In genomic region chr20:38093641-38094077, GRCh38 we compare ENCODE assay signal across 1 cellular context.
TF ChIP-seq lines count a peak whose summit lies in the region.

No MANE protein-coding gene starts in this region.

TF ChIP-seq in HepG2, 621 proteins besides CTCF, POLR2A, EP300 and RAD21 (continued from another document):
- TF ChIP-seq THAP8 (CRISPR knock-in tag; IDR thresholded peaks at IDR 0.05; ENCODE audit: borderline replicate concordance) (no peak), ZSCAN5A (CRISPR knock-in tag; IDR thresholded peaks at IDR 0.05; ENCODE audit: borderline replicate concordance) (no peak), ZNF790 (CRISPR knock-in tag; IDR thresholded peaks at IDR 0.05; ENCODE audit: borderline replicate concordance) (0 out of 2 replicates have a peak, but pooled peaks have one; percentile 28), GTF3A (CRISPR knock-in tag; conservative IDR thresholded peaks at IDR 0.05) (no peak), ZNF598 (CRISPR knock-in tag; IDR thresholded peaks at IDR 0.05; ENCODE audit: borderline replicate concordance) (no peak), ZSCAN31 (CRISPR knock-in tag; IDR thresholded peaks at IDR 0.05; ENCODE audit: low read depth) (no peak), LBX2 (CRISPR knock-in tag; IDR thresholded peaks at IDR 0.05; ENCODE audit: borderline replicate concordance) (no peak), FOXM1 (CRISPR knock-in tag; IDR thresholded peaks at IDR 0.05) (no peak), HNRNPLL (IDR thresholded peaks at IDR 0.05; ENCODE audit: low read depth, low read length, poor library complexity, severe bottlenecking) (no peak), ZNF296 (CRISPR knock-in tag; conservative IDR thresholded peaks at IDR 0.05) (no peak), NRL (CRISPR knock-in tag; IDR thresholded peaks at IDR 0.05; ENCODE audit: borderline replicate concordance) (no peak), CENPBD1 (CRISPR knock-in tag; IDR thresholded peaks at IDR 0.05; ENCODE audit: borderline replicate concordance, low read depth) (no peak), HNF4A (CRISPR knock-in tag; IDR thresholded peaks at IDR 0.05) (peak; percentile 98), AHDC1 (CRISPR knock-in tag; IDR thresholded peaks at IDR 0.05; ENCODE audit: borderline replicate concordance) (peak; percentile 94), ZBTB38 (CRISPR knock-in tag; IDR thresholded peaks at IDR 0.05) (peak; percentile 63; the same call in 1 of the 2 replicates), PAX8 (CRISPR knock-in tag; IDR thresholded peaks at IDR 0.05; ENCODE audit: borderline replicate concordance) (no peak), ZBTB20 (CRISPR knock-in tag; IDR thresholded peaks at IDR 0.05; ENCODE audit: borderline replicate concordance, low read depth) (peak; percentile 91; the same call in 1 of the 2 replicates), PTBP1 (IDR thresholded peaks at IDR 0.05; ENCODE audit: low read depth, low read length, poor library complexity, severe bottlenecking) (no peak), RERE (CRISPR knock-in tag; IDR thresholded peaks at IDR 0.05; ENCODE audit: low read depth) (no peak), ZNF547 (CRISPR knock-in tag; IDR thresholded peaks at IDR 0.05) (no peak), CHCHD3 (CRISPR knock-in tag; IDR thresholded peaks at IDR 0.05) (no peak), ZNF496 (CRISPR knock-in tag; IDR thresholded peaks at IDR 0.05; ENCODE audit: insufficient replicate concordance) (no peak), ZNF234 (CRISPR knock-in tag; conservative IDR thresholded peaks at IDR 0.05) (no peak), PHF8 (CRISPR knock-in tag; IDR thresholded peaks at IDR 0.05) (no peak), KLF12 (CRISPR knock-in tag; IDR thresholded peaks at IDR 0.05; ENCODE audit: borderline replicate concordance) (no peak), ZNF841 (CRISPR knock-in tag; IDR thresholded peaks at IDR 0.05; ENCODE audit: borderline replicate concordance) (no peak), ATAD3A (CRISPR knock-in tag; IDR thresholded peaks at IDR 0.05) (no peak), ARNTL (CRISPR knock-in tag; IDR thresholded peaks at IDR 0.05) (no peak), GLI4 (CRISPR knock-in tag; IDR thresholded peaks at IDR 0.05; ENCODE audit: borderline replicate concordance) (no peak)
